ENCODE assay signal across 1 cellular context in the genomic region with DNA sequence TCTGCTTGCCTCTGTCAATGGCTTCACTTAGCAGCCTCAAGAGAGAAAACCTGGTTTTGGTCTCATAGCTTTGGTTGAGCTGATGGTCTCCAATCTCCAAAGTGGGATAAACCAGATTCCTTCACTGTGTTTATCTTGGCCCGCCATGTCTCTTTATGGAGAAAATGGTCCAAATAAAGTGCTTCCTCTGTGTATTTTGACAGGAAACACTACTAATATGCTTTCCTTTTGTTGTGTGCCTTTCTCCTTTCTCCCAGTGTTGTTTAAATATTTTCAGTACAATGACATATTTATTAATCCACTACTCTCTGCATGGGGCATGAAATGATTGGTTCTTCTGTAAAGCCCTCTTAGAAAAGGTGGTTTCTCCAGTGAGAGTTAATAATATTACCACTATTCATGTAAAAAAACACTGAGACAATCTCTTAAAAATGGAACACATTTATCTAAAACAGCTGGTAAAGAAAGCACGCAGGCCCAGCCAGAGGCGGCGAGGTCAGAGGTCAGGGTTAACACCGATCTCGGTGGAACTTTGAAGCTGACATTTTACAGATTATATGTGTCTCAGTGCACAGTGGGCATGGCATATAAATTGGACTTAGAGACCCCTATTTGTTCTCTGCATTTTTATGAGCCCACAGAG.
TF ChIP-seq lines count a peak whose summit lies in the region.

No MANE protein-coding gene starts in this region.

TF ChIP-seq in HepG2, 621 proteins besides CTCF, POLR2A, EP300 and RAD21:
- TF ChIP-seq, protein P1, sequence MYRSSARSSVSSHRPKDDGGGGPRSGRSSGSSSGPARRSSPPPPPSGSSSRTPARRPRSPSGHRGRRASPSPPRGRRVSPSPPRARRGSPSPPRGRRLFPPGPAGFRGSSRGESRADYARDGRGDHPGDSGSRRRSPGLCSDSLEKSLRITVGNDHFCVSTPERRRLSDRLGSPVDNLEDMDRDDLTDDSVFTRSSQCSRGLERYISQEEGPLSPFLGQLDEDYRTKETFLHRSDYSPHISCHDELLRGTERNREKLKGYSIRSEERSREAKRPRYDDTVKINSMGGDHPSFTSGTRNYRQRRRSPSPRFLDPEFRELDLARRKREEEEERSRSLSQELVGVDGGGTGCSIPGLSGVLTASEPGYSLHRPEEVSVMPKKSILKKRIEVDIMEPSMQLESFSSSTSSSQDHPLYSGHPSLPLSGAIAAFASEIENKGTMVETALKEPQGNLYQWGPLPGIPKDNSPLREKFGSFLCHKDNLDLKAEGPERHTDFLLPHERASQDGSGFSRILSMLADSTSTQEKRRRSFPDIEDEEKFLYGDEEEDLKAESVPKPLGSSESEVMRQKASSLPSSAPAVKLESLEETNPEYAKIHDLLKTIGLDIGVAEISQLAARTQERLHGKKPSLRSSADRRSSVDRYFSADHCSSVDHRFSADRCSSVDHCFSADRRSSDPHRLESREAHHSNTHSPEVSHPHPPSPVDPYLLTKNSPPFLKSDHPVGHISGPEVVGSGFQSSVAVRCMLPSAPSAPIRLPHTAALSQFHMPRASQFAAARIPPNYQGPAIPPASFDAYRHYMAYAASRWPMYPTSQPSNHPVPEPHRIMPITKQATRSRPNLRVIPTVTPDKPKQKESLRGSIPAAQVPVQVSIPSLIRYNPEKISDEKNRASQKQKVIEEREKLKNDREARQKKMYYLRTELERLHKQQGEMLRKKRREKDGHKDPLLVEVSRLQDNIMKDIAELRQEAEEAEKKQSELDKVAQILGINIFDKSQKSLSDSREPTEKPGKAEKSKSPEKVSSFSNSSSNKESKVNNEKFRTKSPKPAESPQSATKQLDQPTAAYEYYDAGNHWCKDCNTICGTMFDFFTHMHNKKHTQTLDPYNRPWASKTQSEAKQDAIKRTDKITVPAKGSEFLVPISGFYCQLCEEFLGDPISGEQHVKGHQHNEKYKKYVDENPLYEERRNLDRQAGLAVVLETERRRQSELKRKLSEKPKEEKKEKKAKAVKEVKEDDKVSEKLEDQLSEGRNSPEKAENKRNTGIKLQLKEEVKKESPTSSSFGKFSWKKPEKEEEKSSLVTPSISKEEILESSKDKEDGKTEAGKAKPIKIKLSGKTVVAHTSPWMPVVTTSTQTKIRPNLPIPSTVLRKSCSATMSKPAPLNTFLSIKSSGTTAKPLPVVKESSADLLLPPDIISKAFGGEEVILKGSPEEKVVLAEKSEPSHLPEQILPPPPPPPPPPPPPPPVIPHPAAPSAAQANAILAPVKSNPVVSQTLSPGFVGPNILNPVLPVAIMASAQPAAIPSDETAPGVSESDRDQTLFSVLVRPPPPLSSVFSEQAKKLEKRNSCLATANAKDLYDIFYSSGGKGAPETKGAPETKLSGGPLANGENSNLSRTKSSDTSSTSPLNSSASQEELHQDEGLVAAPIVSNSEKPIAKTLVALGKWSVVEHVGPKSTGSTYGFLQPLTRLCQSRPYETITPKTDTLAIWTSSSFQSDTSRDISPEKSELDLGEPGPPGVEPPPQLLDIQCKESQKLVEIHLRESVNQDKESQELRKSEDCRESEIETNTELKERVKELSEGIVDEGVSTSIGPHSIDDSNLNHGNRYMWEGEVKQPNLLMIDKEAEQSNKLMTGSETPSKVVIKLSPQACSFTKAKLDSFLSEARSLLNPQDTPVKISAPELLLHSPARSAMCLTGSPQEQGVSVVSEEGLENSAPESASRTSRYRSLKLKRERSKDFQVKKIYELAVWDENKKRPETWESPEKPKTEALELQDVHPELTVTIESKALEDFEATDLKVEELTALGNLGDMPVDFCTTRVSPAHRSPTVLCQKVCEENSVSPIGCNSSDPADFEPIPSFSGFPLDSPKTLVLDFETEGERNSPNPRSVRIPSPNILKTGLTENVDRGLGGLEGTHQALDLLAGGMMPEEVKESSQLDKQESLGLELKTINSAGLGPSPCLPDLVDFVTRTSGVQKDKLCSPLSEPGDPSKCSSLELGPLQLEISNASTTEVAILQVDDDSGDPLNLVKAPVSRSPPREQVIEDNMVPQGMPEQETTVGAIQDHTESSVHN (CRISPR knock-in tag; IDR thresholded peaks at IDR 0.05) = no peak
- TF ChIP-seq ZNF207 (IDR thresholded peaks at IDR 0.05; ENCODE audit: borderline replicate concordance) (no peak), ZBTB20 (CRISPR knock-in tag; IDR thresholded peaks at IDR 0.05; ENCODE audit: borderline replicate concordance, low read depth) (no peak), ZNF496 (CRISPR knock-in tag; IDR thresholded peaks at IDR 0.05; ENCODE audit: insufficient replicate concordance) (no peak), NPAS2 (CRISPR knock-in tag; IDR thresholded peaks at IDR 0.05; ENCODE audit: borderline replicate concordance) (no peak), NCOA1 (CRISPR knock-in tag; IDR thresholded peaks at IDR 0.05) (no peak), ZNF263 (CRISPR knock-in tag; IDR thresholded peaks at IDR 0.05) (no peak), ZNF569 (CRISPR knock-in tag; IDR thresholded peaks at IDR 0.05; ENCODE audit: borderline replicate concordance) (no peak), ZNF33A (CRISPR knock-in tag; IDR thresholded peaks at IDR 0.05; ENCODE audit: borderline replicate concordance) (no peak), SALL2 (CRISPR knock-in tag; IDR thresholded peaks at IDR 0.05) (no peak), MIER3 (CRISPR knock-in tag; IDR thresholded peaks at IDR 0.05; ENCODE audit: borderline replicate concordance) (no peak), THYN1 (CRISPR knock-in tag; IDR thresholded peaks at IDR 0.05; ENCODE audit: borderline replicate concordance, low read depth) (no peak), RCOR2 (CRISPR knock-in tag; IDR thresholded peaks at IDR 0.05) (no peak), ZNF317 (CRISPR knock-in tag; IDR thresholded peaks at IDR 0.05) (0 out of 2 replicates have a peak, but pooled peaks have one; percentile 20), ZNF382 (CRISPR knock-in tag; IDR thresholded peaks at IDR 0.05; ENCODE audit: borderline replicate concordance) (no peak), HNRNPUL1 (IDR thresholded peaks at IDR 0.05; ENCODE audit: low read depth, low read length) (no peak), HMG20A (CRISPR knock-in tag; IDR thresholded peaks at IDR 0.05; ENCODE audit: borderline replicate concordance) (no peak), RAD51 (IDR thresholded peaks at IDR 0.05; ENCODE audit: borderline replicate concordance) (no peak), ZNF644 (CRISPR knock-in tag; IDR thresholded peaks at IDR 0.05; ENCODE audit: low read depth) (no peak), RELA (CRISPR knock-in tag; IDR thresholded peaks at IDR 0.05) (no peak), ZNF367 (CRISPR knock-in tag; IDR thresholded peaks at IDR 0.05; ENCODE audit: borderline replicate concordance) (no peak), ZNF589 (CRISPR knock-in tag; conservative IDR thresholded peaks at IDR 0.05) (no peak), ZNF354B (CRISPR knock-in tag; IDR thresholded peaks at IDR 0.05) (no peak), NR2F6 (IDR thresholded peaks at IDR 0.05) (peak; percentile 91), NR2F6 (CRISPR knock-in tag; IDR thresholded peaks at IDR 0.05) (peak; percentile 83), NR2F1 (CRISPR knock-in tag; IDR thresholded peaks at IDR 0.05) (peak; percentile 53 to 62; a peak in 1 of 4 replicates), NR2C2 (CRISPR knock-in tag; IDR thresholded peaks at IDR 0.05; ENCODE audit: borderline replicate concordance) (peak; percentile 74), ZNF326 (CRISPR knock-in tag; IDR thresholded peaks at IDR 0.05; ENCODE audit: borderline replicate concordance) (no peak), SALL1 (CRISPR knock-in tag; IDR thresholded peaks at IDR 0.05) (0 out of 2 replicates have a peak, but pooled peaks have one; percentile 23), ZNF460 (CRISPR knock-in tag; IDR thresholded peaks at IDR 0.05; ENCODE audit: borderline replicate concordance) (no peak), TCF7 (IDR thresholded peaks at IDR 0.05; ENCODE audit: low read depth) (peak; percentile 18; the same call in 1 of the 2 replicates), FOXP1 (IDR thresholded peaks at IDR 0.05) (no peak), FOXP1 (CRISPR knock-in tag; IDR thresholded peaks at IDR 0.05) (no peak), SMYD3 (CRISPR knock-in tag; IDR thresholded peaks at IDR 0.05) (no peak)
- TF ChIP-seq, protein P2, sequence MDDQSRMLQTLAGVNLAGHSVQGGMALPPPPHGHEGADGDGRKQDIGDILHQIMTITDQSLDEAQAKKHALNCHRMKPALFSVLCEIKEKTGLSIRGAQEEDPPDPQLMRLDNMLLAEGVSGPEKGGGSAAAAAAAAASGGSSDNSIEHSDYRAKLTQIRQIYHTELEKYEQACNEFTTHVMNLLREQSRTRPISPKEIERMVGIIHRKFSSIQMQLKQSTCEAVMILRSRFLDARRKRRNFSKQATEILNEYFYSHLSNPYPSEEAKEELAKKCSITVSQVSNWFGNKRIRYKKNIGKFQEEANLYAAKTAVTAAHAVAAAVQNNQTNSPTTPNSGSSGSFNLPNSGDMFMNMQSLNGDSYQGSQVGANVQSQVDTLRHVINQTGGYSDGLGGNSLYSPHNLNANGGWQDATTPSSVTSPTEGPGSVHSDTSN (CRISPR knock-in tag; IDR thresholded peaks at IDR 0.05; ENCODE audit: borderline replicate concordance) = no peak
- TF ChIP-seq, protein P3, sequence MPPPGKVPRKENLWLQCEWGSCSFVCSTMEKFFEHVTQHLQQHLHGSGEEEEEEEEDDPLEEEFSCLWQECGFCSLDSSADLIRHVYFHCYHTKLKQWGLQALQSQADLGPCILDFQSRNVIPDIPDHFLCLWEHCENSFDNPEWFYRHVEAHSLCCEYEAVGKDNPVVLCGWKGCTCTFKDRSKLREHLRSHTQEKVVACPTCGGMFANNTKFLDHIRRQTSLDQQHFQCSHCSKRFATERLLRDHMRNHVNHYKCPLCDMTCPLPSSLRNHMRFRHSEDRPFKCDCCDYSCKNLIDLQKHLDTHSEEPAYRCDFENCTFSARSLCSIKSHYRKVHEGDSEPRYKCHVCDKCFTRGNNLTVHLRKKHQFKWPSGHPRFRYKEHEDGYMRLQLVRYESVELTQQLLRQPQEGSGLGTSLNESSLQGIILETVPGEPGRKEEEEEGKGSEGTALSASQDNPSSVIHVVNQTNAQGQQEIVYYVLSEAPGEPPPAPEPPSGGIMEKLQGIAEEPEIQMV (CRISPR knock-in tag; IDR thresholded peaks at IDR 0.05; ENCODE audit: low read depth) = no peak
- TF ChIP-seq, protein P4, sequence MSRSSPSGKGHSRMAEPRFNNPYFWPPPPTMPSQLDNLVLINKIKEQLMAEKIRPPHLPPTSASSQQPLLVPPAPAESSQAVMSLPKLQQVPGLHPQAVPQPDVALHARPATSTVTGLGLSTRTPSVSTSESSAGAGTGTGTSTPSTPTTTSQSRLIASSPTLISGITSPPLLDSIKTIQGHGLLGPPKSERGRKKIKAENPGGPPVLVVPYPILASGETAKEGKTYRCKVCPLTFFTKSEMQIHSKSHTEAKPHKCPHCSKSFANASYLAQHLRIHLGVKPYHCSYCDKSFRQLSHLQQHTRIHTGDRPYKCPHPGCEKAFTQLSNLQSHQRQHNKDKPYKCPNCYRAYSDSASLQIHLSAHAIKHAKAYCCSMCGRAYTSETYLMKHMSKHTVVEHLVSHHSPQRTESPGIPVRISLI (CRISPR knock-in tag; IDR thresholded peaks at IDR 0.05; ENCODE audit: borderline replicate concordance) = no peak
- TF ChIP-seq, protein P5, sequence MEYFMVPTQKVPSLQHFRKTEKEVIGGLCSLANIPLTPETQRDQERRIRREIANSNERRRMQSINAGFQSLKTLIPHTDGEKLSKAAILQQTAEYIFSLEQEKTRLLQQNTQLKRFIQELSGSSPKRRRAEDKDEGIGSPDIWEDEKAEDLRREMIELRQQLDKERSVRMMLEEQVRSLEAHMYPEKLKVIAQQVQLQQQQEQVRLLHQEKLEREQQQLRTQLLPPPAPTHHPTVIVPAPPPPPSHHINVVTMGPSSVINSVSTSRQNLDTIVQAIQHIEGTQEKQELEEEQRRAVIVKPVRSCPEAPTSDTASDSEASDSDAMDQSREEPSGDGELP (IDR thresholded peaks at IDR 0.05; ENCODE audit: borderline replicate concordance, low read depth) = peak; percentile 51; the same call in 1 of the 2 replicates
- TF ChIP-seq, protein P6, sequence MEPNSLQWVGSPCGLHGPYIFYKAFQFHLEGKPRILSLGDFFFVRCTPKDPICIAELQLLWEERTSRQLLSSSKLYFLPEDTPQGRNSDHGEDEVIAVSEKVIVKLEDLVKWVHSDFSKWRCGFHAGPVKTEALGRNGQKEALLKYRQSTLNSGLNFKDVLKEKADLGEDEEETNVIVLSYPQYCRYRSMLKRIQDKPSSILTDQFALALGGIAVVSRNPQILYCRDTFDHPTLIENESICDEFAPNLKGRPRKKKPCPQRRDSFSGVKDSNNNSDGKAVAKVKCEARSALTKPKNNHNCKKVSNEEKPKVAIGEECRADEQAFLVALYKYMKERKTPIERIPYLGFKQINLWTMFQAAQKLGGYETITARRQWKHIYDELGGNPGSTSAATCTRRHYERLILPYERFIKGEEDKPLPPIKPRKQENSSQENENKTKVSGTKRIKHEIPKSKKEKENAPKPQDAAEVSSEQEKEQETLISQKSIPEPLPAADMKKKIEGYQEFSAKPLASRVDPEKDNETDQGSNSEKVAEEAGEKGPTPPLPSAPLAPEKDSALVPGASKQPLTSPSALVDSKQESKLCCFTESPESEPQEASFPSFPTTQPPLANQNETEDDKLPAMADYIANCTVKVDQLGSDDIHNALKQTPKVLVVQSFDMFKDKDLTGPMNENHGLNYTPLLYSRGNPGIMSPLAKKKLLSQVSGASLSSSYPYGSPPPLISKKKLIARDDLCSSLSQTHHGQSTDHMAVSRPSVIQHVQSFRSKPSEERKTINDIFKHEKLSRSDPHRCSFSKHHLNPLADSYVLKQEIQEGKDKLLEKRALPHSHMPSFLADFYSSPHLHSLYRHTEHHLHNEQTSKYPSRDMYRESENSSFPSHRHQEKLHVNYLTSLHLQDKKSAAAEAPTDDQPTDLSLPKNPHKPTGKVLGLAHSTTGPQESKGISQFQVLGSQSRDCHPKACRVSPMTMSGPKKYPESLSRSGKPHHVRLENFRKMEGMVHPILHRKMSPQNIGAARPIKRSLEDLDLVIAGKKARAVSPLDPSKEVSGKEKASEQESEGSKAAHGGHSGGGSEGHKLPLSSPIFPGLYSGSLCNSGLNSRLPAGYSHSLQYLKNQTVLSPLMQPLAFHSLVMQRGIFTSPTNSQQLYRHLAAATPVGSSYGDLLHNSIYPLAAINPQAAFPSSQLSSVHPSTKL (CRISPR knock-in tag; IDR thresholded peaks at IDR 0.05) = peak; percentile 38; the same call in 1 of the 2 replicates
- TF ChIP-seq, protein P7, sequence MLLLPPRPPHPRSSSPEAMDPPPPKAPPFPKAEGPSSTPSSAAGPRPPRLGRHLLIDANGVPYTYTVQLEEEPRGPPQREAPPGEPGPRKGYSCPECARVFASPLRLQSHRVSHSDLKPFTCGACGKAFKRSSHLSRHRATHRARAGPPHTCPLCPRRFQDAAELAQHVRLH (CRISPR knock-in tag; IDR thresholded peaks at IDR 0.05; ENCODE audit: borderline replicate concordance, low read depth) = no peak
